21 cellular contexts compared by ENCODE assay signal in the genomic region with DNA sequence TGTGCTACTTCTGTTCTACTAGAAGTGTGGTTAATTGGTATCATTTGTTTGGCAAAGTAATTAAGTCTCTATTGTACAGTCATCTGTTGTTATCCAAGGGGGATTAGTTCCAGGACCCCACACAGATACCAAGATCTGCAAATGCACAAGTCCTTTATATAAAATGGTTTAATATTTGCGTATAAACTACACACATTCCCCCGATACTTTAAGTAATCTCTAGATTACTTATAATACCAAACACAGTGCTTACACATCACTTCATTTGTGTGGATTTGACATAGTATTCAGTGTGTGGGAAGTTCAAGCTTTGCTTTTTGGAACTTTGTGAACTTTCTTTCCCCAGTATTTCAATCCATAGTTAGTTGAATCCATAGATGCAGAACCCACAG. TPM values are rescaled to one million over a fixed set of nuclear protein-coding genes. Genes with fewer than 3 reads are reported as not detected.
"Had no signal": no experiment of that assay in that cellular context is flagged by ENCODE, and none has a peak within 500 bp of the region (broad histone marks: within the 10 kb centered on the region; RNA-seq: fewer than 3 reads in every experiment).

No MANE protein-coding gene starts in this region.

- H3K27me3 ChIP-seq: neural progenitor cell, sigmoid colon, suprapubic skin, vagina had no signal

- H3K36me3 ChIP-seq: neural progenitor cell, prostate gland, sigmoid colon, suprapubic skin, vagina had no signal

- H3K27ac ChIP-seq: neural progenitor cell, prostate gland, sigmoid colon, skin epidermis, suprapubic skin, vagina had no signal

- H2AFZ ChIP-seq: neural progenitor cell had no signal

- H3K4me2 ChIP-seq: neural progenitor cell had no signal

- ATAC-seq: effector memory CD8-positive, alpha-beta T cell; left ventricle myocardium superior; mucosa of descending colon; right cardiac atrium; stimulated activated naive CD8-positive, alpha-beta T cell treated with anti-CD3 and anti-CD28 coated beads, Interleukin-15, amount 100 ng/mL, for 72 hours had no signal

- H3K4me1 ChIP-seq: neural progenitor cell, prostate gland, sigmoid colon had no signal

- H3K9ac ChIP-seq: neural progenitor cell had no signal

- H3K4me3 ChIP-seq: lung, mucosa of descending colon, neural progenitor cell, prostate gland, sigmoid colon, skin epidermis, suprapubic skin, vagina had no signal

- DNase-seq: cortex of kidney; effector memory CD8-positive, alpha-beta T cell; hypothalamus; immature natural killer cell; left ventricle myocardium superior; mucosa of descending colon; naive B cell; right cardiac atrium; sigmoid colon; stimulated activated CD4-positive, alpha-beta T cell treated with anti-CD3 and anti-CD28 coated beads, Interleukin-15, amount 100 ng/mL, for 24 hours; stimulated activated CD4-positive, alpha-beta T cell treated with anti-CD3 and anti-CD28 coated beads, Interleukin-2, amount 100 ng/mL, for 48 hours; stimulated activated CD8-positive, alpha-beta memory T cell treated with anti-CD3 and anti-CD28 coated beads, Interleukin-4, amount 100 ng/mL, for 48 hours; stimulated activated naive CD4-positive, alpha-beta T cell; stimulated activated naive CD8-positive, alpha-beta T cell treated with anti-CD3 and anti-CD28 coated beads, Interleukin-15, amount 100 ng/mL, for 72 hours; trophoblast cell had no signal

- H3K9me3 ChIP-seq: mucosa of descending colon, prostate gland, sigmoid colon, suprapubic skin, vagina had no signal

RNA-seq across cellular contexts. Expression of a gene that starts 50.5 kb away (rescaled TPM):
- polyA plus RNA-seq: immature natural killer cell had no signal
